Comparison of ENCODE assay signal across 8 cellular contexts in the genomic region with DNA sequence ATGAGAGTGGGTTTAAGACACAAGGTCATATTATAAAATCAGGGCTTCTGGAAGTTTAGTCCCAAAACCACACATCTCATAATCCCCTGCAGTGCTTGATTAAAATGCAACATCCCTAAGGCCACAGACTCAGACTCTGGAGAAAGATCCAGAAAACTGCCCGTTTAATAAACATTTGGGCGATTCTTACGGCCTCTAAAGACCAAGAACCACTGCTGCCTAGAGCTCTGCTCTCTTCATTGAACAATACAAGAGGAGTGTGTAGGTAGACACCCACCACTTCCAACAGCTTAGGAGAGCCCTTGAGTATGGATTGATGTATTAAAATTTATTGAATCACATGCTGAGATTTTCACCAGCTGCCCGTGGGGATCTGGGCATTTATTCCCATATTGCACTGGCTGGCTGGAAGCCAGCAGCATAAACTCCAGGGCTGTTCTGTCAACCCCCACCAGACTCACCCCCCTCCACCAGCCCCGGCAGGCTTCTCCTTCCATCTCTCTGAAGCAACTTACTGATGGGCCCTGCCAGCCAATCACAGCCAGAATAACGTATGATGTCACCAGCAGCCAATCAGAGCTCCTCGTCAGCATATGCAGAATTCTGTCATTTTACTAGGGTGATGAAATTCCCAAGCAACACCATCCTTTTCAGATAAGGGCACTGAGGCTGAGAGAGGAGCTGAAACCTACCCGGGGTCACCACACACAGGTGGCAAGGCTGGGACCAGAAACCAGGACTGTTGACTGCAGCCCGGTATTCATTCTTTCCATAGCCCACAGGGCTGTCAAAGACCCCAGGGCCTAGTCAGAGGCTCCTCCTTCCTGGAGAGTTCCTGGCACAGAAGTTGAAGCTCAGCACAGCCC. TPM values are rescaled to one million over a fixed set of nuclear protein-coding genes. Genes with fewer than 3 reads are reported as not detected.
DNase-seq lines count a peak whose midpoint lies in the region; ATAC-seq and TF ChIP-seq lines count a peak whose summit lies in the region.

No MANE protein-coding gene starts in this region.

- TF ChIP-seq CTCF in AG09309 (IDR thresholded peaks at IDR 0.05; ENCODE audit: control insufficient read depth, insufficient read depth, low read depth, low read length, missing control alignments): no peak

- no peak for ATAC-seq in GM21515 (IDR thresholded peaks at IDR 0.05; ENCODE audit: unreplicated experiment)

- peak overlapping the region; percentile 99 for H3K27ac ChIP-seq in substantia nigra (ENCODE audit: low read depth, low read length, poor library complexity, severe bottlenecking)

- DNase-seq in AG09309 (ENCODE audit: low read depth) (peak; percentile 97), H7 (peak; percentile 90), NCI-H446 treated with DMSO at 0.1 percent for 48 hours (lab: John Stamatoyannopoulos, UW) (peak; percentile 86), T47D (ENCODE audit: low read depth in 1 of 2, low spot score in 1 of 2) (peak; percentile 92), islet precursor cell (peak; percentile 84), substantia nigra (lab: John Stamatoyannopoulos, UW) (peak in 48 of 49 donors; percentile 61 to 98 (median 88))
- DNase-seq in stimulated activated CD4-positive, alpha-beta T cell treated with anti-CD3 and anti-CD28 coated beads, Interleukin-4, amount 100 ng/mL, for 4 hours: no peak

- H3K4me3 ChIP-seq in AG09309 (ENCODE audit: control insufficient read depth, low read depth, low read length) (no peak overlapping the region; the same call in 1 of the 2 replicates), H7 (ENCODE audit: insufficient read depth, low read depth, low read length) (no peak overlapping the region)

- in situ Hi-C loops in T47D (cut with HindIII; ENCODE audit: low pct_unique_long_range_greater_than_20kb, low sequenced_read_pairs): no loop called here

- H3K36me3 ChIP-seq in H7 (replicated peaks; ENCODE audit: control insufficient read depth, insufficient read depth, low read length): no peaks in the 10 kb centered on the region

- H3K27me3 ChIP-seq in H7 (ENCODE audit: control insufficient read depth, insufficient read depth, low read length): no peaks in the 10 kb centered on the region

RNA-seq across cellular contexts. Expression of a gene that starts 0.7 kb away (rescaled TPM):
- total RNA-seq in H7 (2014; rRNA removed; shearing (Covaris generic)): 0.30 and 0.45 TPM in 2 replicates

RNA-seq across cellular contexts. Expression of a gene that starts 18.0 kb away (rescaled TPM):
- total RNA-seq in H7 (2014; rRNA removed; shearing (Covaris generic)): 443 and 463 TPM in 2 replicates

RNA-seq across cellular contexts. Expression of a gene that starts 32.0 kb away (rescaled TPM):
- 5.8 and 7.2 TPM in 2 replicates for total RNA-seq in H7 (2014; rRNA removed; shearing (Covaris generic))

RNA-seq across cellular contexts. Expression of a gene that starts 58.1 kb away (rescaled TPM):
- total RNA-seq in H7 (2014; rRNA removed; shearing (Covaris generic)): 27.1 and 41.3 TPM in 2 replicates

Comparison
In these comparisons a context has a peak if more than half of its experiments do, and no peak if none do; other contexts are left out.
1. DNase-seq: peak in AG09309 (single experiment), H7 (single experiment), NCI-H446 treated with DMSO at 0.1 percent for 48 hours (single experiment), T47D (2 of 2), islet precursor cell (single experiment) and substantia nigra (48 of 49); none in stimulated activated CD4-positive, alpha-beta T cell treated with anti-CD3 and anti-CD28 coated beads, Interleukin-4, amount 100 ng/mL, for 4 hours (0 of 2).